Comparison of ENCODE assay signal across 16 cellular contexts in the genomic region with DNA sequence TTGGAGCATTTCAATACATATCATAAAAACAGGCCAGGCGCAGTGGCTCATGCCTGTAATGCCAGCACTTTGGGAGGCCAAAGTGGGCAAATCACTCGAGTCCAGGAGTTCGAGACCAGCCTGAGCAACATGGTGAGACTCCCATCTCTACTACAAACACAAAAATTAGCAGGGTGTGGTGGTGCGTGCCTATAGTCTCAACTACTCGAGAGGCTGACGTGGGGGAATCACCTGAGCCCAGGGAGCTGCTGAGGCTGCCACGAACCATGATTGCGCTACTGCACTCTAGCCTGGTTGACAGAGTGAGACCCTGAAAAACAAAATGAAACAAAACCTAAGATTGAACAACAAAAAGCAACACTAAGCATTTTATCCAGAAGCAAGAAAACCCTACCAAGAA. TPM values are rescaled to one million over a fixed set of nuclear protein-coding genes. Genes with fewer than 3 reads are reported as not detected.
A peak's percentile ranks its signal among the peaks of the same experiment; 100 is the strongest.
DNase-seq lines count a peak whose midpoint lies in the region; ATAC-seq and TF ChIP-seq lines count a peak whose summit lies in the region.
"Had no signal": no experiment of that assay in that cellular context is flagged by ENCODE, and none has a peak within 500 bp of the region (broad histone marks: within the 10 kb centered on the region; RNA-seq: fewer than 3 reads in every experiment).

No MANE protein-coding gene starts in this region.

- CTCF ChIA-PET in activated CD8-positive, alpha-beta memory T cell treated with anti-CD3 and anti-CD28 coated beads, Interleukin-2, amount 10 ng/mL, durations not matched to agents 7 days and 5 days (lab: Charles Lee): no interaction called here

- H3K4me1 ChIP-seq in foreskin keratinocyte: peaks cover 29% of the 10 kb centered on the region
- H3K4me1 ChIP-seq: tibial artery had no signal

- peaks cover 37% of the 10 kb centered on the region for H3K4me1 Mint-ChIP-seq in activated CD8-positive, alpha-beta memory T cell treated with anti-CD3 and anti-CD28 coated beads, Interleukin-2, amount 10 ng/mL, durations not matched to agents 7 days and 5 days

- H3K4me3 Mint-ChIP-seq in activated CD8-positive, alpha-beta memory T cell treated with anti-CD3 and anti-CD28 coated beads, Interleukin-2, amount 10 ng/mL, durations not matched to agents 7 days and 5 days: peak overlapping the region; percentile 12

- DNase-seq in activated CD8-positive, alpha-beta memory T cell treated with anti-CD3 and anti-CD28 coated beads for 24 hours: peak; percentile 75
- DNase-seq in activated CD8-positive, alpha-beta memory T cell treated with anti-CD3 and anti-CD28 coated beads, Interleukin-2, amount 50 U/mL, for 4 hours: no peak
- no peak for DNase-seq in activated CD8-positive, alpha-beta memory T cell treated with anti-CD3 and anti-CD28 coated beads, Interleukin-2, amount 10 ng/mL, durations not matched to agents 7 days and 5 days
- DNase-seq in foreskin keratinocyte: no peak
- DNase-seq in stimulated activated naive CD4-positive, alpha-beta T cell treated with Interleukin-2 at 50 U/mL for 16 hours (lab: John Stamatoyannopoulos, UW): peak; percentile 15
- no peak for DNase-seq in C1 segment of cervical spinal cord (lab: John Stamatoyannopoulos, UW)
- DNase-seq: activated gamma-delta T cell; effector CD4-positive, alpha-beta T cell; hippocampal formation; mucosa of descending colon; NCI-H1105; posterior cingulate gyrus; SHP77 treated with DMSO at 0.1 percent for 48 hours; tibial artery had no signal

- no peaks in the 10 kb centered on the region for H3K27me3 Mint-ChIP-seq in activated CD8-positive, alpha-beta memory T cell treated with anti-CD3 and anti-CD28 coated beads, Interleukin-2, amount 10 ng/mL, durations not matched to agents 7 days and 5 days

- H3K9me3 Mint-ChIP-seq in activated CD8-positive, alpha-beta memory T cell treated with anti-CD3 and anti-CD28 coated beads, Interleukin-2, amount 10 ng/mL, durations not matched to agents 7 days and 5 days (ENCODE audit: low read depth): no peaks in the 10 kb centered on the region

- H3K36me3 Mint-ChIP-seq in activated CD8-positive, alpha-beta memory T cell treated with anti-CD3 and anti-CD28 coated beads, Interleukin-2, amount 10 ng/mL, durations not matched to agents 7 days and 5 days: peaks cover 24% of the 10 kb centered on the region

- peak; percentile 34 for ATAC-seq in activated CD8-positive, alpha-beta memory T cell treated with anti-CD3 and anti-CD28 coated beads, Interleukin-2, amount 10 ng/mL, durations not matched to agents 7 days and 5 days
- no peak for ATAC-seq in foreskin keratinocyte
- no peak for ATAC-seq in HG03045 (IDR thresholded peaks at IDR 0.05; ENCODE audit: unreplicated experiment)
- ATAC-seq in HG02973 (IDR thresholded peaks at IDR 0.05; ENCODE audit: unreplicated experiment): no peak
- ATAC-seq: mucosa of descending colon had no signal

- peak overlapping the region; percentile 79 for H3K27ac Mint-ChIP-seq in activated CD8-positive, alpha-beta memory T cell treated with anti-CD3 and anti-CD28 coated beads, Interleukin-2, amount 10 ng/mL, durations not matched to agents 7 days and 5 days

- H3K27me3 ChIP-seq in foreskin keratinocyte: no peaks in the 10 kb centered on the region
- H3K27me3 ChIP-seq: tibial artery had no signal

- no peak for TF ChIP-seq CTCF in foreskin keratinocyte (conservative IDR thresholded peaks at IDR 0.05)

- peak overlapping the region; percentile 75 for H3K27ac ChIP-seq in foreskin keratinocyte
- H3K27ac ChIP-seq: tibial artery had no signal

RNA-seq across cellular contexts. Expression of a gene that starts 47.2 kb away (rescaled TPM):
- total RNA-seq in activated CD8-positive, alpha-beta memory T cell treated with anti-CD3 and anti-CD28 coated beads, Interleukin-2, amount 10 ng/mL, durations not matched to agents 7 days and 5 days: 10 to 100 TPM; 21.5 to 22.6 TPM
- total RNA-seq in foreskin keratinocyte: 0.99 and 1.4 TPM in 2 replicates
- polyA plus RNA-seq in foreskin keratinocyte: 0.17 and 0.27 TPM in 2 replicates

Comparison
In these comparisons a context has a peak if more than half of its experiments do, and no peak if none do; other contexts are left out.
1. DNase-seq: peak in activated CD8-positive, alpha-beta memory T cell treated with anti-CD3 and anti-CD28 coated beads for 24 hours (single experiment) and stimulated activated naive CD4-positive, alpha-beta T cell treated with Interleukin-2 at 50 U/mL for 16 hours (single experiment); none in activated CD8-positive, alpha-beta memory T cell treated with anti-CD3 and anti-CD28 coated beads, Interleukin-2, amount 50 U/mL, for 4 hours (single experiment), activated CD8-positive, alpha-beta memory T cell treated with anti-CD3 and anti-CD28 coated beads, Interleukin-2, amount 10 ng/mL, durations not matched to agents 7 days and 5 days (single experiment), foreskin keratinocyte (0 of 2) and C1 segment of cervical spinal cord (0 of 14).